Comparison of ENCODE assay signal across 8 cellular contexts in genomic region chr22:50200333-50201190, GRCh38. TPM values are rescaled to one million over a fixed set of nuclear protein-coding genes. Genes with fewer than 3 reads are reported as not detected.
A peak's percentile ranks its signal among the peaks of the same experiment; 100 is the strongest.
DNase-seq lines count a peak whose midpoint lies in the region; ATAC-seq and TF ChIP-seq lines count a peak whose summit lies in the region.

Gene SELENOO (plus strand): TSS chr22:50201011. CDS start chr22:50201037, 26 bp downstream.

- CTCF ChIA-PET in PC-9 (lab: Charles Lee): interaction anchor here (0.7 kb wide), 1 partner anchor 52 kb away, joined by 3 read pairs; no protein-coding TSS in a partner anchor

- peaks cover 63% of the 10 kb centered on the region for H3K36me3 Mint-ChIP-seq in activated T-cell treated with anti-CD3 and anti-CD28 coated beads, Interleukin-2, amount 50 U/mL, for 24 hours (ENCODE audit: low read depth)

- H3K4me3 ChIP-seq in HUES64 (ENCODE audit: low read length): peak within 1 kb of the TSS; percentile 77
- peak within 1 kb of the TSS; percentile 89 for H3K4me3 ChIP-seq in PC-9
- peak within 1 kb of the TSS; percentile 66 to 72 for H3K4me3 ChIP-seq in esophagus (ENCODE audit: low read depth in 1 of 2, low read length in 2 of 2)
- H3K4me3 ChIP-seq in muscle layer of colon (ENCODE audit: low read depth in 1 of 2, low read length in 2 of 2): peak within 1 kb of the TSS; percentile 63 to 74

- under 1% methylated on average over 113 of the region's 114 CpGs for WGBS in HUES64
- 1% methylated on average over 63 to 114 of the region's 114 CpGs for WGBS in esophagus, 2 donors

- no peaks in the 10 kb centered on the region for H3K4me1 ChIP-seq in HUES64 (ENCODE audit: insufficient read depth, low read length)
- H3K4me1 ChIP-seq in PC-9 (replicated peaks; ENCODE audit: insufficient read depth): peaks cover 12% of the 10 kb centered on the region
- peaks cover 5 to 14% of the 10 kb centered on the region in 2 donors for H3K4me1 ChIP-seq in esophagus (ENCODE audit: control insufficient read depth in 2 of 2, insufficient read depth in 2 of 2, low read length in 1 of 2)
- H3K4me1 ChIP-seq in muscle layer of colon (ENCODE audit: insufficient read depth, low read length): peaks cover 17% of the 10 kb centered on the region

- peaks cover 28% of the 10 kb centered on the region for H3K79me2 ChIP-seq in PC-9 (ENCODE audit: low read depth)

- H3K27ac ChIP-seq in HUES64 (ENCODE audit: low read depth, low read length) (0 out of 2 replicates have a peak within 1 kb of the TSS, but pooled peaks have one; percentile 25), PC-9 (no peak within 1 kb of the TSS), esophagus (ENCODE audit: low read depth in 2 of 2, low read length in 1 of 2) (peak within 1 kb of the TSS; percentile 81 to 89), muscle layer of colon (ENCODE audit: low read depth, low read length) (peak within 1 kb of the TSS; percentile 58)

- H3K4me2 ChIP-seq in PC-9: peak within 1 kb of the TSS; percentile 97

- peak; percentile 50 for ATAC-seq in GM21360 (IDR thresholded peaks at IDR 0.05; ENCODE audit: unreplicated experiment)

- DNase-seq in COLO829 (ENCODE audit: low spot score): peak; percentile 96
- DNase-seq in PC-9: peak; percentile 82 to 89
- peak; percentile 92 for DNase-seq in activated T-cell treated with anti-CD3 and anti-CD28 coated beads, Interleukin-2, amount 50 U/mL, for 24 hours
- DNase-seq in stimulated activated CD8-positive, alpha-beta memory T cell treated with anti-CD3 and anti-CD28 coated beads, Interleukin-7, amount 100 ng/mL, for 1 hour (ENCODE audit: low read depth in 2 of 2): peak; percentile 73 to 77

- H3K27me3 ChIP-seq in HUES64 (ENCODE audit: insufficient read depth, low read length): peaks cover 6% of the 10 kb centered on the region
- no peaks in the 10 kb centered on the region for H3K27me3 ChIP-seq in PC-9 (ENCODE audit: insufficient read depth, low read depth)
- H3K27me3 ChIP-seq in esophagus (ENCODE audit: control insufficient read depth in 1 of 2, insufficient read depth in 2 of 2, low read length in 2 of 2): no peaks in the 10 kb centered on the region
- no peaks in the 10 kb centered on the region for H3K27me3 ChIP-seq in muscle layer of colon (ENCODE audit: control insufficient read depth in 1 of 2, insufficient read depth in 2 of 2, low read length in 2 of 2)

- intact Hi-C loops in PC-9 (cut with micrococcal nuclease; ENCODE audit: unreplicated experiment): loop anchor here (1.0 to 5.0 kb wide), 3 partner anchors 10 to 273 kb away; no protein-coding TSS in a partner anchor

- no peak for TF ChIP-seq CTCF in PC-9 (conservative IDR thresholded peaks at IDR 0.05)

- H3K9me3 ChIP-seq in HUES64 (ENCODE audit: insufficient read depth, low read depth, low read length) (0 out of 2 replicates have a peak, but pooled peaks cover 3% of the 10 kb centered on the region), PC-9 (ENCODE audit: insufficient read depth, low read depth) (no peaks in the 10 kb centered on the region), esophagus (ENCODE audit: control insufficient read depth in 2 of 2, insufficient read depth in 1 of 2, low read depth in 1 of 2, low read length in 1 of 2) (peaks cover 0 to 2% of the 10 kb centered on the region in 2 donors), muscle layer of colon (ENCODE audit: low read length) (no peaks in the 10 kb centered on the region)

- H3F3A ChIP-seq in PC-9 (ENCODE audit: insufficient read depth, low read depth): peaks cover 37% of the 10 kb centered on the region; the same call in 1 of the 2 replicates

- no peaks in the 10 kb centered on the region for H3K9me2 ChIP-seq in PC-9 (ENCODE audit: insufficient read depth)

- H3K9ac ChIP-seq in HUES64 (ENCODE audit: low read depth, low read length) (peak within 1 kb of the TSS; percentile 82), muscle layer of colon (ENCODE audit: low read length) (peak within 1 kb of the TSS; percentile 49)

- peak within 1 kb of the TSS; percentile 73 for H2AFZ ChIP-seq in PC-9

- H3K4me3 Mint-ChIP-seq in activated T-cell treated with anti-CD3 and anti-CD28 coated beads, Interleukin-2, amount 50 U/mL, for 24 hours: peak within 1 kb of the TSS; percentile 86

- POLR2A ChIA-PET in PC-9 (lab: Charles Lee; ENCODE audit: unreplicated experiment): no interaction called here

- BruUV-seq in PC-9 (replicated peaks; lab: Mats Ljungman, UMichigan): TSS peak; percentile 69

- H3K27me3 Mint-ChIP-seq in activated T-cell treated with anti-CD3 and anti-CD28 coated beads, Interleukin-2, amount 50 U/mL, for 24 hours: no peaks in the 10 kb centered on the region

- H3K4me1 Mint-ChIP-seq in activated T-cell treated with anti-CD3 and anti-CD28 coated beads, Interleukin-2, amount 50 U/mL, for 24 hours (ENCODE audit: low read depth): peaks cover 37% of the 10 kb centered on the region

- H3K36me3 ChIP-seq in HUES64 (ENCODE audit: insufficient read depth, low read length) (peaks cover 33% of the 10 kb centered on the region), PC-9 (ENCODE audit: low read depth) (peaks cover 24% of the 10 kb centered on the region), esophagus (ENCODE audit: control insufficient read depth in 2 of 2, insufficient read depth in 2 of 2, low read length in 1 of 2) (peaks cover 0 to 28% of the 10 kb centered on the region in 2 donors), muscle layer of colon (ENCODE audit: insufficient read depth, low read length) (peaks cover 11% of the 10 kb centered on the region)

- peak within 1 kb of the TSS; percentile 84 for H3K27ac Mint-ChIP-seq in activated T-cell treated with anti-CD3 and anti-CD28 coated beads, Interleukin-2, amount 50 U/mL, for 24 hours

- H3K9me3 Mint-ChIP-seq in activated T-cell treated with anti-CD3 and anti-CD28 coated beads, Interleukin-2, amount 50 U/mL, for 24 hours: no peaks in the 10 kb centered on the region

- peaks cover 31% of the 10 kb centered on the region for H4K20me1 ChIP-seq in PC-9 (ENCODE audit: insufficient read depth)

RNA-seq across cellular contexts. Expression of gene SELENOO, which starts in this region (rescaled TPM):
- polyA plus RNA-seq in HUES64 (2013, experiment 1 of 2): 10.9 TPM
- polyA plus RNA-seq in HUES64 (2013, experiment 2 of 2): 10.3 TPM
- total RNA-seq in PC-9 (2021): 27.4 and 36.2 TPM in 2 replicates
- 10 to 100 TPM; 23.0 to 35.9 TPM for polyA plus RNA-seq in esophagus
